26 cellular contexts compared by ENCODE assay signal in genomic region chr17:82627405-82627804, GRCh38. TPM values are rescaled to one million over a fixed set of nuclear protein-coding genes. Genes with fewer than 3 reads are reported as not detected.
DNase-seq lines count a peak whose midpoint lies in the region; ATAC-seq, FAIRE-seq and TF ChIP-seq lines count a peak whose summit lies in the region.
"Had no signal": no experiment of that assay in that cellular context is flagged by ENCODE, and none has a peak within 500 bp of the region (broad histone marks: within the 10 kb centered on the region; RNA-seq: fewer than 3 reads in every experiment).

No MANE protein-coding gene starts in this region.

- H4K20me1 ChIP-seq in mammary epithelial cell (ENCODE audit: insufficient read depth, low read length), result no peaks in the 10 kb centered on the region
- no peaks in the 10 kb centered on the region for H4K20me1 ChIP-seq in K562 (replicated peaks; ENCODE audit: control insufficient read depth, insufficient read depth, low read length)

- FAIRE-seq in K562 (lab: Jason Lieb, UNC) (no peak), GM12892 (lab: Jason Lieb, UNC) (no peak)
- FAIRE-seq: kidney had no signal

- H3K4me1 Mint-ChIP-seq in MCF 10A (ENCODE audit: insufficient read depth, unreplicated experiment) (peaks cover 6% of the 10 kb centered on the region), natural killer cell (peaks cover 4 to 15% of the 10 kb centered on the region in 2 donors)
- H3K4me1 Mint-ChIP-seq: activated naive CD8-positive, alpha-beta T cell treated with anti-CD3 and anti-CD28 coated beads, Interleukin-2, amount 50 U/mL, for 24 hours; B cell; brain; stimulated activated memory B cell treated with anti-CD40 and anti-IgM and Interleukin-4, amounts not matched to agents 10 μg/mL and 1 μg/mL and 100 μg/mL, for 72 hours had no signal

- H3K27me3 ChIP-seq in mammary epithelial cell (ENCODE audit: insufficient read depth, low read length) (no peaks in the 10 kb centered on the region), K562 (ENCODE audit: control insufficient read depth in 2 of 2, insufficient read depth in 2 of 2, low read length in 2 of 2) (no peaks in the 10 kb centered on the region), upper lobe of left lung (no peaks in the 10 kb centered on the region)
- H3K27me3 ChIP-seq: colonic mucosa, SJCRH30, thyroid gland had no signal

- DNase-seq in MCF 10A (ENCODE audit: unreplicated experiment) (no peak), mammary epithelial cell (no peak), K562 (ENCODE audit: extremely low read depth in 1 of 4, low spot score in 3 of 4) (no peak), natural killer cell (no peak), upper lobe of left lung (no peak), foreskin melanocyte (no peak), GM12892 (ENCODE audit: insufficient read length) (no peak)
- DNase-seq: activated CD4-positive, alpha-beta T cell treated with anti-CD3 and anti-CD28 coated beads for 48 hours; activated naive CD8-positive, alpha-beta T cell treated with anti-CD3 and anti-CD28 coated beads, Interleukin-2, amount 50 U/mL, for 24 hours; colonic mucosa; COR-L47; naive thymus-derived CD4-positive, alpha-beta T cell; NCI-H1092 treated with DMSO at 0.1 percent for 48 hours; NCI-H2029 treated with DMSO at 0.1 percent for 48 hours; NCI-H446; SJCRH30; stimulated activated CD4-positive, alpha-beta T cell treated with anti-CD3 and anti-CD28 coated beads, Interleukin-2, amount 100 ng/mL, for 24 hours; T-cell; thyroid gland had no signal

- H3K4me2 ChIP-seq in mammary epithelial cell (ENCODE audit: insufficient read depth, low read depth, low read length), result no peak overlapping the region
- H3K4me2 ChIP-seq in K562 (ENCODE audit: insufficient read depth, low read length), result no peak overlapping the region
- H3K4me2 ChIP-seq: A549 had no signal

- TF ChIP-seq CTCF in MCF 10A (IDR thresholded peaks at IDR 0.05; ENCODE audit: unreplicated experiment) (no peak), mammary epithelial cell (conservative IDR thresholded peaks at IDR 0.05 in 1 of 2, IDR thresholded peaks at IDR 0.05 in 1 of 2; ENCODE audit: extremely low read depth in 1 of 2, insufficient read depth in 1 of 2, low read depth in 1 of 2, low read length in 2 of 2) (no peak), K562 (IDR thresholded peaks at IDR 0.05 in 2 of 3, conservative IDR thresholded peaks at IDR 0.05 in 1 of 3; ENCODE audit: insufficient read depth in 2 of 3, low read depth in 1 of 3, low read length in 3 of 3) (no peak), natural killer cell (IDR thresholded peaks at IDR 0.05) (no peak), upper lobe of left lung (IDR thresholded peaks at IDR 0.05) (no peak)

- H3K9me3 Mint-ChIP-seq in MCF 10A (ENCODE audit: unreplicated experiment) (no peaks in the 10 kb centered on the region), natural killer cell (no peaks in the 10 kb centered on the region)
- H3K9me3 Mint-ChIP-seq: activated naive CD8-positive, alpha-beta T cell treated with anti-CD3 and anti-CD28 coated beads, Interleukin-2, amount 50 U/mL, for 24 hours; brain; naive thymus-derived CD4-positive, alpha-beta T cell; stimulated activated memory B cell treated with anti-CD40 and anti-IgM and Interleukin-4, amounts not matched to agents 10 μg/mL and 1 μg/mL and 100 μg/mL, for 72 hours; T-cell had no signal

- H3K27ac ChIP-seq in mammary epithelial cell (ENCODE audit: insufficient read depth, low read depth, low read length) (no peak overlapping the region), K562 (ENCODE audit: extremely low read depth, low read depth, low read length) (no peak overlapping the region), upper lobe of left lung (peak overlapping the region in 3 of 4 donors; percentile 32 to 76 (median 51))
- H3K27ac ChIP-seq: A549, colonic mucosa, SJCRH30, thyroid gland had no signal

- H3K4me3 ChIP-seq in mammary epithelial cell (replicated peaks in 1 of 3; ENCODE audit: insufficient read depth in 1 of 3, low read depth in 2 of 3, low read length in 3 of 3) (no peak overlapping the region), K562 (no peak overlapping the region), upper lobe of left lung (no peak overlapping the region)
- H3K4me3 ChIP-seq: A549, colonic mucosa, SJCRH30, thyroid gland had no signal

- TF ChIP-seq RAD21 in K562 (CRISPR knock-in tag; conservative IDR thresholded peaks at IDR 0.05 in 1 of 2, IDR thresholded peaks at IDR 0.05 in 1 of 2), result no peak

- dilution Hi-C loops in mammary epithelial cell (cut with HindIII; ENCODE audit: low sequenced_read_pairs), result no loop called here

- intact Hi-C loops in MCF 10A (cut with micrococcal nuclease), result no loop called here
- intact Hi-C loops in mammary epithelial cell (cut with micrococcal nuclease), result no loop called here
- intact Hi-C loops in K562 (cut with micrococcal nuclease), result no loop called here
- intact Hi-C loops in natural killer cell (cut with micrococcal nuclease), result no loop called here

- POLR2A ChIA-PET in MCF 10A (lab: Yijun Ruan, JAX) (no interaction called here), K562 (lab: Yijun Ruan, JAX) (interaction anchor here (2.1 kb wide), 1 partner anchor 10 kb away, joined by 6 read pairs; no protein-coding TSS in a partner anchor)

- H3K4me3 Mint-ChIP-seq in MCF 10A (ENCODE audit: unreplicated experiment), result no peak overlapping the region
- no peak overlapping the region for H3K4me3 Mint-ChIP-seq in natural killer cell
- H3K4me3 Mint-ChIP-seq: activated naive CD8-positive, alpha-beta T cell treated with anti-CD3 and anti-CD28 coated beads, Interleukin-2, amount 50 U/mL, for 24 hours; B cell; brain; naive thymus-derived CD4-positive, alpha-beta T cell; stimulated activated memory B cell treated with anti-CD40 and anti-IgM and Interleukin-4, amounts not matched to agents 10 μg/mL and 1 μg/mL and 100 μg/mL, for 72 hours; T-cell had no signal

- WGBS in mammary epithelial cell (ENCODE audit: low coverage, missing lambda C conversion rate), result 85% methylated on average over 20 of the region's 21 CpGs
- 97% methylated on average over 21 of the region's 21 CpGs for WGBS in K562 (ENCODE audit: insufficient coverage, low coverage, missing lambda C conversion rate)
- WGBS in upper lobe of left lung, 2 donors, result 91 to 93% methylated on average over 18 to 21 of the region's 21 CpGs

- no peak for TF ChIP-seq EP300 in K562 (IDR thresholded peaks at IDR 0.05; ENCODE audit: low read length)
- no peak for TF ChIP-seq EP300 in upper lobe of left lung (IDR thresholded peaks at IDR 0.05)

- H3K4me1 ChIP-seq in mammary epithelial cell (ENCODE audit: insufficient read depth, low read length) (no peaks in the 10 kb centered on the region), K562 (replicated peaks in 1 of 2; ENCODE audit: control insufficient read depth in 2 of 2, insufficient read depth in 2 of 2, low read length in 2 of 2) (peaks cover 0 to 4% of the 10 kb centered on the region in 2 experiments; a peak in 1 of 5 replicates), upper lobe of left lung (no peaks in the 10 kb centered on the region)
- H3K4me1 ChIP-seq: A549, colonic mucosa, SJCRH30, thyroid gland had no signal

- H3K79me2 ChIP-seq in mammary epithelial cell (ENCODE audit: insufficient read depth, low read length), result peaks cover 71% of the 10 kb centered on the region
- H3K79me2 ChIP-seq in K562 (ENCODE audit: control insufficient read depth, insufficient read depth, low read length), result peaks cover 19% of the 10 kb centered on the region

- no peaks in the 10 kb centered on the region for H3K9me1 ChIP-seq in K562 (ENCODE audit: control insufficient read depth, insufficient read depth, low read length)

- TF ChIP-seq POLR2A in K562 (conservative IDR thresholded peaks at IDR 0.05), result no peak
- TF ChIP-seq POLR2A in upper lobe of left lung (IDR thresholded peaks at IDR 0.05), result no peak
- TF ChIP-seq POLR2A in GM12892 (IDR thresholded peaks at IDR 0.05; ENCODE audit: low read depth, low read length), result no peak

- H3K36me3 Mint-ChIP-seq in MCF 10A (ENCODE audit: insufficient read depth, unreplicated experiment) (peaks cover 92% of the 10 kb centered on the region), natural killer cell (no peaks in the 10 kb centered on the region)

- BruUV-seq in MCF 10A (replicated peaks; lab: Mats Ljungman, UMichigan) (no TSS peak), mammary epithelial cell (replicated peaks; lab: Mats Ljungman, UMichigan) (no TSS peak), K562 (replicated peaks; lab: Mats Ljungman, UMichigan) (no TSS peak)

- no peak overlapping the region for H3K9ac ChIP-seq in mammary epithelial cell (ENCODE audit: insufficient read depth, low read length)
- no peak overlapping the region; a peak in 1 of 4 replicates for H3K9ac ChIP-seq in K562 (ENCODE audit: insufficient read depth in 1 of 2, low read depth in 2 of 2, low read length in 2 of 2)

- in situ Hi-C loops in mammary epithelial cell (cut with MboI; ENCODE audit: low sequenced_read_pairs in 2 of 2) (no loop called here), K562 (cut with MboI) (no loop called here)

- H3K27me3 Mint-ChIP-seq in MCF 10A (ENCODE audit: insufficient read depth, unreplicated experiment), result no peaks in the 10 kb centered on the region
- no peaks in the 10 kb centered on the region for H3K27me3 Mint-ChIP-seq in natural killer cell (ENCODE audit: low read depth in 2 of 2)
- H3K27me3 Mint-ChIP-seq: activated naive CD8-positive, alpha-beta T cell treated with anti-CD3 and anti-CD28 coated beads, Interleukin-2, amount 50 U/mL, for 24 hours; B cell; brain; naive thymus-derived CD4-positive, alpha-beta T cell; stimulated activated memory B cell treated with anti-CD40 and anti-IgM and Interleukin-4, amounts not matched to agents 10 μg/mL and 1 μg/mL and 100 μg/mL, for 72 hours; T-cell had no signal

- CTCF ChIA-PET in MCF 10A (lab: Yijun Ruan, JAX) (no interaction called here), mammary epithelial cell (lab: Charles Lee; ENCODE audit: low non-redundant PET) (no interaction called here), K562 (lab: Yijun Ruan, JAX; ENCODE audit: low intra/inter-chr PET ratio) (no interaction called here)

- no peak for ATAC-seq in K562
- peak in 2 of 3 donors; percentile 14 to 17 for ATAC-seq in natural killer cell
- no peak for ATAC-seq in upper lobe of left lung (ENCODE audit: low FRiP score in 2 of 2)
- no peak for ATAC-seq in GM18519 (IDR thresholded peaks at IDR 0.05; ENCODE audit: low FRiP score, unreplicated experiment)
- ATAC-seq: A549; activated naive CD8-positive, alpha-beta T cell treated with anti-CD3 and anti-CD28 coated beads, Interleukin-2, amount 50 U/mL, for 24 hours; naive thymus-derived CD4-positive, alpha-beta T cell; Panc1; stimulated activated memory B cell treated with anti-CD40 and anti-IgM and Interleukin-4, amounts not matched to agents 10 μg/mL and 1 μg/mL and 100 μg/mL, for 72 hours; T-cell had no signal

- H3K9me3 ChIP-seq in mammary epithelial cell (replicated peaks; ENCODE audit: insufficient read depth, low read length) (no peaks in the 10 kb centered on the region), K562 (replicated peaks; ENCODE audit: control insufficient read depth, insufficient read depth, low read depth, low read length) (no peaks in the 10 kb centered on the region), upper lobe of left lung (no peaks in the 10 kb centered on the region)
- H3K9me3 ChIP-seq: A549, colonic mucosa, SJCRH30, thyroid gland had no signal

- H3K36me3 ChIP-seq in mammary epithelial cell (ENCODE audit: insufficient read depth, low read length), result peaks cover 31% of the 10 kb centered on the region
- H3K36me3 ChIP-seq in K562 (ENCODE audit: control insufficient read depth, insufficient read depth, low read length), result peaks cover 86% of the 10 kb centered on the region
- H3K36me3 ChIP-seq in upper lobe of left lung, result peaks cover 8 to 83% (median 62%) of the 10 kb centered on the region in 4 donors

- no peak overlapping the region for H2AFZ ChIP-seq in mammary epithelial cell (ENCODE audit: low read depth, low read length)
- no peak overlapping the region for H2AFZ ChIP-seq in K562 (ENCODE audit: low read depth, low read length)

- H3K27ac Mint-ChIP-seq in MCF 10A (ENCODE audit: low read depth, unreplicated experiment) (peak overlapping the region; percentile 75), natural killer cell (peak overlapping the region; percentile 21 to 22)
- H3K27ac Mint-ChIP-seq: activated naive CD8-positive, alpha-beta T cell treated with anti-CD3 and anti-CD28 coated beads, Interleukin-2, amount 50 U/mL, for 24 hours; B cell; stimulated activated memory B cell treated with anti-CD40 and anti-IgM and Interleukin-4, amounts not matched to agents 10 μg/mL and 1 μg/mL and 100 μg/mL, for 72 hours; T-cell had no signal

RNA-seq across cellular contexts. Expression of gene WDR45B, which starts 20.8 kb away (rescaled TPM):
- total RNA-seq in MCF 10A (2022), result 87.3 and 88.3 TPM in 2 replicates
- 10 to 100 TPM; 62.2 to 68.4 TPM for total RNA-seq in mammary epithelial cell
- polyA plus RNA-seq in mammary epithelial cell, result 71.9 TPM
- polyA minus RNA-seq in mammary epithelial cell, result 71.2 TPM
- 83.1 and 109 TPM in 2 replicates for total RNA-seq in K562 (2011; cell fraction: chromatin; rRNA removed; ENCODE audit: low replicate concordance)
- total RNA-seq in K562 (2011; cell fraction: nucleolus; rRNA removed), result 50.1 and 60.7 TPM in 2 replicates
- total RNA-seq in K562 (2011; cell fraction: nucleoplasm; rRNA removed), result 83.7 and 86.3 TPM in 2 replicates
- 30.6 and 36.8 TPM in 2 replicates for total RNA-seq in K562 (2014; rRNA removed)
- total RNA-seq in K562 (2014; rRNA removed; fragmentation: Illumina TruSeq; extraction: Trizol), result 27.9 and 30.0 TPM in 2 replicates
- total RNA-seq in K562 (2015; rRNA removed; fragmentation: Illumina TruSeq; extraction: Trizol), result 35.2 and 35.9 TPM in 2 replicates
- 35.8 and 38.3 TPM in 2 replicates for total RNA-seq in K562 (2021)
- 74.4 and 75.8 TPM in 2 replicates for polyA plus RNA-seq in K562 (2011; rRNA removed)
- polyA plus RNA-seq in K562 (2011; cell fraction: cytosol; rRNA removed), result 58.3 and 60.5 TPM in 2 replicates
- polyA plus RNA-seq in K562 (2011; cell fraction: nucleus; rRNA removed), result 106 and 133 TPM in 2 replicates
- 38.1 and 40.3 TPM in 2 replicates for polyA plus RNA-seq in K562 (2012)
- polyA plus RNA-seq in K562 (2014; fragmentation: Illumina TruSeq; extraction: Trizol), result 39.2 and 40.0 TPM in 2 replicates
- 1 to 10 TPM in 1 of 2 experiments, under 1 TPM in 1; 0.72 to 1.9 TPM for polyA plus RNA-seq in K562 (2014; fragmentation: Nextera tagmentation; extraction: Ambion mirVana)
- 43.1 and 46.1 TPM in 2 replicates for polyA plus RNA-seq in K562 (2014; rRNA removed)
- 37.0 and 42.6 TPM in 2 replicates for polyA minus RNA-seq in K562 (2011; rRNA and poly(A)+ RNA removed)
- polyA minus RNA-seq in K562 (2011; cell fraction: cytosol; rRNA and poly(A)+ RNA removed), result 28.9 and 36.0 TPM in 2 replicates
- 29.6 and 30.9 TPM in 2 replicates for polyA minus RNA-seq in K562 (2011; cell fraction: nucleus; rRNA and poly(A)+ RNA removed)
- total RNA-seq in natural killer cell, result 100 to 1,000 TPM in 1 of 3 donors, 10 to 100 TPM in 2; 81.8 to 112 (median 94.6) TPM
- 10 to 100 TPM; 54.9 to 90.0 (median 74.3) TPM for total RNA-seq in upper lobe of left lung
- 36.7 TPM for polyA plus RNA-seq in GM12892 (2012; ENCODE audit: missing spikeins)

Comparison
In these comparisons a context has a peak if more than half of its experiments do, and no peak if none do; other contexts are left out.
1. H3K27ac ChIP-seq: peak in upper lobe of left lung (3 of 4); none in mammary epithelial cell (single experiment) and K562 (single experiment).
2. ATAC-seq: peak in natural killer cell (2 of 3); none in K562 (single experiment), upper lobe of left lung (0 of 2) and GM18519 (single experiment).